Comparison of ENCODE assay signal across 1 cellular context in genomic region chr13:100039740-100040139, GRCh38.
TF ChIP-seq lines count a peak whose summit lies in the region.

No MANE protein-coding gene starts in this region.

TF ChIP-seq in HepG2, 621 proteins besides CTCF, POLR2A, EP300 and RAD21 (continues in another document):
- no peak for TF ChIP-seq MYC (CRISPR knock-in tag; IDR thresholded peaks at IDR 0.05; ENCODE audit: borderline replicate concordance)
- TF ChIP-seq MTF1 (CRISPR knock-in tag; IDR thresholded peaks at IDR 0.05): no peak
- no peak for TF ChIP-seq ZNF737 (CRISPR knock-in tag; IDR thresholded peaks at IDR 0.05; ENCODE audit: borderline replicate concordance)
- no peak for TF ChIP-seq ZNF883 (CRISPR knock-in tag; IDR thresholded peaks at IDR 0.05; ENCODE audit: not compliant biosample characterization)
- TF ChIP-seq ZBTB49 (CRISPR knock-in tag; IDR thresholded peaks at IDR 0.05; ENCODE audit: borderline replicate concordance): no peak
- no peak for TF ChIP-seq ZNF777 (CRISPR knock-in tag; IDR thresholded peaks at IDR 0.05)
- TF ChIP-seq ATRX (CRISPR knock-in tag; IDR thresholded peaks at IDR 0.05; ENCODE audit: borderline replicate concordance): no peak
- TF ChIP-seq TCF7 (IDR thresholded peaks at IDR 0.05; ENCODE audit: low read depth): peak; percentile 67
- no peak for TF ChIP-seq DPF2 (CRISPR knock-in tag; IDR thresholded peaks at IDR 0.05; ENCODE audit: borderline replicate concordance, low read depth)
- TF ChIP-seq ZNF891 (CRISPR knock-in tag; IDR thresholded peaks at IDR 0.05): no peak
- no peak for TF ChIP-seq ZNF772 (CRISPR knock-in tag; IDR thresholded peaks at IDR 0.05)
- no peak for TF ChIP-seq SKI (IDR thresholded peaks at IDR 0.05; ENCODE audit: partially characterized antibody)
- TF ChIP-seq ZNF256 (CRISPR knock-in tag; conservative IDR thresholded peaks at IDR 0.05): no peak
- no peak for TF ChIP-seq ZBTB2 (CRISPR knock-in tag; IDR thresholded peaks at IDR 0.05; ENCODE audit: low read depth)
- no peak for TF ChIP-seq SYNCRIP (IDR thresholded peaks at IDR 0.05; ENCODE audit: insufficient read depth, low read depth, low read length)
- TF ChIP-seq CENPT (CRISPR knock-in tag; IDR thresholded peaks at IDR 0.05; ENCODE audit: low read depth): no peak
- no peak for TF ChIP-seq SMAD9 (CRISPR knock-in tag; IDR thresholded peaks at IDR 0.05)
- TF ChIP-seq MAFK (conservative IDR thresholded peaks at IDR 0.05 in 1 of 2, IDR thresholded peaks at IDR 0.05 in 1 of 2; ENCODE audit: low read length in 2 of 2): no peak
- no peak for TF ChIP-seq SMAD3 (CRISPR knock-in tag; IDR thresholded peaks at IDR 0.05)
- TF ChIP-seq MED13 (CRISPR knock-in tag; IDR thresholded peaks at IDR 0.05): no peak
- no peak for TF ChIP-seq ZNF639 (CRISPR knock-in tag; conservative IDR thresholded peaks at IDR 0.05)
- peak; percentile 43; the same call in 1 of the 2 replicates for TF ChIP-seq SALL1 (CRISPR knock-in tag; IDR thresholded peaks at IDR 0.05)
- no peak for TF ChIP-seq PPARG (CRISPR knock-in tag; conservative IDR thresholded peaks at IDR 0.05)
- no peak for TF ChIP-seq HIVEP1 (CRISPR knock-in tag; IDR thresholded peaks at IDR 0.05)
- peak; percentile 50 for TF ChIP-seq HNF4A (CRISPR knock-in tag; IDR thresholded peaks at IDR 0.05)
- TF ChIP-seq SP140L (CRISPR knock-in tag; IDR thresholded peaks at IDR 0.05; ENCODE audit: borderline replicate concordance): no peak
- TF ChIP-seq ZFAT (CRISPR knock-in tag; conservative IDR thresholded peaks at IDR 0.05): no peak
- TF ChIP-seq ZSCAN30 (CRISPR knock-in tag; IDR thresholded peaks at IDR 0.05): no peak
- TF ChIP-seq ZNF30 (CRISPR knock-in tag; IDR thresholded peaks at IDR 0.05): no peak
- no peak for TF ChIP-seq FOXM1 (CRISPR knock-in tag; IDR thresholded peaks at IDR 0.05)
- no peak for TF ChIP-seq RFXANK (CRISPR knock-in tag; IDR thresholded peaks at IDR 0.05)
- no peak for TF ChIP-seq HCFC1 (IDR thresholded peaks at IDR 0.05; ENCODE audit: low read depth, low read length)
- TF ChIP-seq CEBPZ (IDR thresholded peaks at IDR 0.05; ENCODE audit: low read length): no peak
- no peak for TF ChIP-seq ZHX1 (CRISPR knock-in tag; IDR thresholded peaks at IDR 0.05; ENCODE audit: low read depth)
- TF ChIP-seq ZBTB37 (CRISPR knock-in tag; IDR thresholded peaks at IDR 0.05): no peak
- no peak for TF ChIP-seq PITX1 (CRISPR knock-in tag; IDR thresholded peaks at IDR 0.05)
- 0 out of 2 replicates have a peak, but pooled peaks have one; percentile 51 for TF ChIP-seq RERE (CRISPR knock-in tag; IDR thresholded peaks at IDR 0.05; ENCODE audit: low read depth)
- no peak for TF ChIP-seq TFAP4 (IDR thresholded peaks at IDR 0.05; ENCODE audit: borderline replicate concordance, low read depth)
- no peak for TF ChIP-seq ATF7-NPFF (CRISPR knock-in tag; IDR thresholded peaks at IDR 0.05; ENCODE audit: low read depth)
